In genomic region chr5:153905214-153905613, GRCh38 we compare ENCODE assay signal across 26 cellular contexts.
DNase-seq lines count a peak whose midpoint lies in the region; ATAC-seq and TF ChIP-seq lines count a peak whose summit lies in the region.
"Had no signal": no experiment of that assay in that cellular context is flagged by ENCODE, and none has a peak within 500 bp of the region (broad histone marks: within the 10 kb centered on the region; RNA-seq: fewer than 3 reads in every experiment).

No MANE protein-coding gene starts in this region.

- H3K36me3 Mint-ChIP-seq in endodermal cell (ENCODE audit: low read depth) (no peaks in the 10 kb centered on the region), osteocyte (ENCODE audit: unreplicated experiment) (peaks cover 2% of the 10 kb centered on the region)
- H3K36me3 Mint-ChIP-seq: CD8-positive, alpha-beta T cell had no signal

- H3K27me3 ChIP-seq in endodermal cell (ENCODE audit: control insufficient read depth, insufficient read depth, low read length, poor library complexity, severe bottlenecking) (no peaks in the 10 kb centered on the region), body of pancreas (no peaks in the 10 kb centered on the region)
- H3K27me3 ChIP-seq: adrenal gland, esophagus squamous epithelium, upper lobe of left lung had no signal

- H3K9me3 ChIP-seq in endodermal cell (ENCODE audit: control insufficient read depth, low read length), result no peaks in the 10 kb centered on the region
- H3K9me3 ChIP-seq in body of pancreas, result no peaks in the 10 kb centered on the region
- H3K9me3 ChIP-seq: adrenal gland, esophagus squamous epithelium, prostate gland, upper lobe of left lung had no signal

- H3K9ac ChIP-seq in endodermal cell (ENCODE audit: extremely low read depth, low read length, poor library complexity, severe bottlenecking), result no peak overlapping the region

- ATAC-seq in body of pancreas, result no peak
- ATAC-seq: activated CD4-positive, alpha-beta T cell treated with anti-CD3 and anti-CD28 coated beads for 36 hours; CD8-positive, alpha-beta T cell; HCT116; left ventricle myocardium superior had no signal

- no peaks in the 10 kb centered on the region for H3K4me1 ChIP-seq in endodermal cell (ENCODE audit: control insufficient read depth, insufficient read depth, low read length)
- H3K4me1 ChIP-seq in body of pancreas, result no peaks in the 10 kb centered on the region
- H3K4me1 ChIP-seq: adrenal gland, esophagus squamous epithelium, prostate gland, upper lobe of left lung had no signal

- no peak overlapping the region for H3K27ac Mint-ChIP-seq in endodermal cell
- H3K27ac Mint-ChIP-seq in osteocyte (ENCODE audit: unreplicated experiment), result peak overlapping the region; percentile 67
- H3K27ac Mint-ChIP-seq: activated CD4-positive, alpha-beta T cell treated with anti-CD3 and anti-CD28 coated beads for 36 hours; activated T-cell treated with anti-CD3 and anti-CD28 coated beads, Interleukin-2, amount 50 U/mL, for 24 hours; CD8-positive, alpha-beta T cell had no signal

- no peak overlapping the region for H3K4me3 ChIP-seq in endodermal cell (ENCODE audit: low read length)
- no peak overlapping the region for H3K4me3 ChIP-seq in body of pancreas
- H3K4me3 ChIP-seq: adrenal gland, esophagus squamous epithelium, prostate gland, upper lobe of left lung had no signal

- TF ChIP-seq CTCF in endodermal cell (conservative IDR thresholded peaks at IDR 0.05), result peak; percentile 42
- peak; percentile 50 for TF ChIP-seq CTCF in osteocyte (IDR thresholded peaks at IDR 0.05)
- no peak for TF ChIP-seq CTCF in body of pancreas (IDR thresholded peaks at IDR 0.05)

- no peaks in the 10 kb centered on the region for H3K4me1 Mint-ChIP-seq in endodermal cell
- H3K4me1 Mint-ChIP-seq in osteocyte (ENCODE audit: unreplicated experiment), result peaks cover 67% of the 10 kb centered on the region
- H3K4me1 Mint-ChIP-seq: activated CD4-positive, alpha-beta T cell treated with anti-CD3 and anti-CD28 coated beads for 36 hours; neural crest cell had no signal

- no peaks in the 10 kb centered on the region for H3K27me3 Mint-ChIP-seq in endodermal cell (ENCODE audit: insufficient read depth)
- H3K27me3 Mint-ChIP-seq in osteocyte (ENCODE audit: unreplicated experiment), result no peaks in the 10 kb centered on the region
- H3K27me3 Mint-ChIP-seq: activated CD4-positive, alpha-beta T cell treated with anti-CD3 and anti-CD28 coated beads for 36 hours had no signal

- H3K9me3 Mint-ChIP-seq in endodermal cell (no peaks in the 10 kb centered on the region), osteocyte (ENCODE audit: unreplicated experiment) (peaks cover 9% of the 10 kb centered on the region)
- H3K9me3 Mint-ChIP-seq: activated T-cell treated with anti-CD3 and anti-CD28 coated beads, Interleukin-2, amount 50 U/mL, for 24 hours; CD8-positive, alpha-beta T cell; neural crest cell had no signal

- DNase-seq in DMS53 (lab: John Stamatoyannopoulos, UW) (peak; percentile 30), DMS53 treated with DMSO at 0.1 percent for 48 hours (lab: John Stamatoyannopoulos, UW; ENCODE audit: unreplicated experiment) (no peak), NCI-H69 (lab: John Stamatoyannopoulos, UW) (peak; percentile 48), endodermal cell (no peak), osteocyte (ENCODE audit: extremely low spot score, unreplicated experiment) (no peak), NCI-H446 (lab: John Stamatoyannopoulos, UW) (no peak), NCI-H1436 treated with DMSO at 0.1 percent for 48 hours (lab: John Stamatoyannopoulos, UW) (no peak), body of pancreas (no peak)
- DNase-seq: 8988T; activated CD4-positive, alpha-beta T cell treated with anti-CD3 and anti-CD28 coated beads for 36 hours; activated T-cell treated with anti-CD3 and anti-CD28 coated beads, Interleukin-2, amount 50 U/mL, for 24 hours; adrenal gland; AML-193; CD8-positive, alpha-beta T cell; esophagus squamous epithelium; Kasumi-1; left ventricle myocardium superior; midbrain; NCI-H1048; NCI-H2081; NCI-H510A treated with DMSO at 0.1 percent for 48 hours; T-helper 2 cell; upper lobe of left lung had no signal

- H3K36me3 ChIP-seq in endodermal cell (ENCODE audit: control insufficient read depth, insufficient read depth, low read length), result no peaks in the 10 kb centered on the region
- no peaks in the 10 kb centered on the region for H3K36me3 ChIP-seq in body of pancreas (replicated peaks in 1 of 2; ENCODE audit: insufficient read depth in 1 of 2, low read depth in 2 of 2)
- H3K36me3 ChIP-seq: adrenal gland, esophagus squamous epithelium, prostate gland, upper lobe of left lung had no signal

- no peak for TF ChIP-seq POLR2A in body of pancreas (IDR thresholded peaks at IDR 0.05)

- H3K27ac ChIP-seq in endodermal cell (ENCODE audit: low read depth, low read length), result no peak overlapping the region
- no peak overlapping the region for H3K27ac ChIP-seq in body of pancreas
- H3K27ac ChIP-seq: adrenal gland, esophagus squamous epithelium, prostate gland, upper lobe of left lung had no signal

- intact Hi-C loops in body of pancreas (cut with DNase I), result no loop called here

- WGBS in endodermal cell (ENCODE audit: insufficient coverage in 1 of 2, insufficient read length in 1 of 2), 2 experiments, result 97 to 100% methylated on average over 1 of the region's 1 CpG
- WGBS in body of pancreas, 2 donors, result 73 to 89% methylated on average over 1 of the region's 1 CpG

- H3K4me3 Mint-ChIP-seq in endodermal cell, result no peak overlapping the region
- no peak overlapping the region for H3K4me3 Mint-ChIP-seq in osteocyte (ENCODE audit: unreplicated experiment)
- H3K4me3 Mint-ChIP-seq: activated CD4-positive, alpha-beta T cell treated with anti-CD3 and anti-CD28 coated beads for 36 hours; activated T-cell treated with anti-CD3 and anti-CD28 coated beads, Interleukin-2, amount 50 U/mL, for 24 hours; CD8-positive, alpha-beta T cell; neural crest cell had no signal

Comparison
In these comparisons a context has a peak if more than half of its experiments do, and no peak if none do; other contexts are left out.
1. DNase-seq: peak in DMS53 (single experiment) and NCI-H69 (single experiment); none in DMS53 treated with DMSO at 0.1 percent for 48 hours (single experiment), endodermal cell (single experiment), osteocyte (single experiment), NCI-H446 (0 of 2), NCI-H1436 treated with DMSO at 0.1 percent for 48 hours (single experiment) and body of pancreas (0 of 4).
2. CTCF ChIP-seq: peak in endodermal cell (single experiment) and osteocyte (single experiment); none in body of pancreas (0 of 7).